Comparison of ENCODE assay signal across 9 cellular contexts in the genomic region with DNA sequence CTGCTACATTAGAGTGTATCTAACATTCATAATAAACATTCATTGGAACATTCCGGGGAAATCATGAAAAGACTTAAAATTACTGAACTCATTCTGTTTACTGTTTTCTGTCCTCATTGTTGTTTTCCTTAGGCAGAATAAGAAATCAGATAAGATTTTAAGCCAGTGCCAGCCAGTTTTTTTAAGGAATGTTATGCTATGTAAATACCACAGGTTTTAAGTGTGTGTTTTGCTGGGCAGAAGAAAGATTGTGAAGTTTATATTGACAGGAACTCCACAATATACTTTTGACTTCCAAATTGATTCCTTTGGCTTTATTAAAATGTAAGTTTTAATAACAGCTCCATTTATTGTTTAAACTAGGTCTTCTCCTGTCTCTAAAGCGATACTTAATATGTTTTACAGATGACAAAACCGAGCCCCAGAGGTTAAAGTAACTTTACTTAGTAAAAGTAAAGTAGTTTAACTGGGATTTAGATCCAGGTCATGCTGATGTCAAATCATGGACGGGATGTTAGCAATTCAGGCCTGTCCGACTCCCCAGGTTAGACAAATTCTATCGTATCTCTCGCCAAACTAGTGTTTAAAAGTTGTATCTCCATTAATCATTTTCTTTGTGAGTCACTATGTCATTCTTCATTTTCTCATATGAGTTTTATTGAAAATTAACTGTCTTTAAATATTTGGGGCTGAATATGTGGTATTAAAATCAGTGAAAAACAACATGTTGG. TPM values are rescaled to one million over a fixed set of nuclear protein-coding genes. Genes with fewer than 3 reads are reported as not detected.
DNase-seq lines count a peak whose midpoint lies in the region; ATAC-seq and TF ChIP-seq lines count a peak whose summit lies in the region.
"Had no signal": no experiment of that assay in that cellular context is flagged by ENCODE, and none has a peak within 500 bp of the region (broad histone marks: within the 10 kb centered on the region; RNA-seq: fewer than 3 reads in every experiment).

No MANE protein-coding gene starts in this region.

- H3K27ac ChIP-seq in A673 (ENCODE audit: low read depth, low read length, poor library complexity, severe bottlenecking) = peak overlapping the region; percentile 90
- H3K27ac ChIP-seq in HUES64 (ENCODE audit: low read depth, low read length) = no peak overlapping the region
- no peak overlapping the region for H3K27ac ChIP-seq in mesendoderm (ENCODE audit: low read depth, low read length)

- peak overlapping the region; percentile 82 for H3K4me3 ChIP-seq in A673 (ENCODE audit: low read depth, low read length, poor library complexity, severe bottlenecking)
- peak overlapping the region; percentile 96 for H3K4me3 ChIP-seq in HUES64 (ENCODE audit: low read length)
- no peak overlapping the region for H3K4me3 ChIP-seq in mesendoderm (ENCODE audit: low read length)

- WGBS in HUES64 = 73% methylated on average over 7 of the region's 7 CpGs
- WGBS in mesendoderm (ENCODE audit: extremely low coverage, insufficient coverage, low lambda C conversion rate) = no CpG with 5 or more reads among the region's 7 CpGs

- H4K5ac ChIP-seq in mesendoderm (ENCODE audit: low read length) = no peak overlapping the region

- H3K79me2 ChIP-seq in mesendoderm (ENCODE audit: control insufficient read depth, insufficient read depth, low read length) = peaks cover 56% of the 10 kb centered on the region

- H3K4me1 ChIP-seq in A673 (ENCODE audit: insufficient read depth, low read length, poor library complexity, severe bottlenecking) (peaks cover 13% of the 10 kb centered on the region), HUES64 (ENCODE audit: insufficient read depth, low read length) (peaks cover 12% of the 10 kb centered on the region; the same call in 1 of the 2 replicates), mesendoderm (ENCODE audit: control insufficient read depth, low read depth, low read length) (no peaks in the 10 kb centered on the region)

- no peak overlapping the region for H3K4ac ChIP-seq in mesendoderm (ENCODE audit: low read depth, low read length)

- H2AK5ac ChIP-seq in mesendoderm (ENCODE audit: low read length) = no peak overlapping the region

- intact Hi-C loops in A673 (cut with micrococcal nuclease; ENCODE audit: unreplicated experiment) = no loop called here

- H2BK5ac ChIP-seq in mesendoderm (ENCODE audit: low read length) = no peak overlapping the region

- H3K9ac ChIP-seq in HUES64 (ENCODE audit: low read depth, low read length) = peak overlapping the region; percentile 90; the same call in 1 of the 2 replicates
- H3K9ac ChIP-seq in mesendoderm (ENCODE audit: low read length) = peak overlapping the region; percentile 65

- H3K27me3 ChIP-seq in A673 (replicated peaks; ENCODE audit: insufficient read depth, low read depth, low read length, poor library complexity) = no peaks in the 10 kb centered on the region
- H3K27me3 ChIP-seq in HUES64 (ENCODE audit: insufficient read depth, low read length) = no peaks in the 10 kb centered on the region
- H3K27me3 ChIP-seq in mesendoderm (ENCODE audit: insufficient read depth, low read length, poor library complexity) = no peaks in the 10 kb centered on the region

- H3K4me2 ChIP-seq in mesendoderm (ENCODE audit: low read length) = peak overlapping the region; percentile 86

- DNase-seq in A673 (ENCODE audit: low spot score) (no peak), T47D (ENCODE audit: low read depth in 1 of 2, low spot score in 1 of 2) (peak; percentile 59 to 69), mesendoderm (peak; percentile 47)

- ATAC-seq in GM19397 (IDR thresholded peaks at IDR 0.05; ENCODE audit: unreplicated experiment) (no peak), HG03521 (IDR thresholded peaks at IDR 0.05; ENCODE audit: unreplicated experiment) (no peak), HG02623 (IDR thresholded peaks at IDR 0.05; ENCODE audit: unreplicated experiment) (no peak), GM21360 (IDR thresholded peaks at IDR 0.05; ENCODE audit: unreplicated experiment) (no peak)

- POLR2A ChIA-PET in A673 (lab: Charles Lee; ENCODE audit: low non-redundant PET) = no interaction called here

- CTCF ChIA-PET in A673 (lab: Charles Lee) = interaction anchor here (0.6 kb wide), 1 partner anchor 11 kb away, joined by 8 read pairs; no protein-coding TSS in a partner anchor

- in situ Hi-C loops in T47D (cut with HindIII; ENCODE audit: low pct_unique_long_range_greater_than_20kb, low sequenced_read_pairs) = no loop called here

- H3K23ac ChIP-seq in mesendoderm (ENCODE audit: low read length) = no peak overlapping the region

- no peak for TF ChIP-seq CTCF in A673 (conservative IDR thresholded peaks at IDR 0.05; ENCODE audit: low read depth, low read length)

- no TSS peak for BruUV-seq in A673 (replicated peaks; lab: Mats Ljungman, UMichigan)

- H3K36me3 ChIP-seq in A673 (ENCODE audit: insufficient read depth, low read length, poor library complexity, severe bottlenecking) (no peaks in the 10 kb centered on the region), HUES64 (ENCODE audit: insufficient read depth, low read length) (peaks cover 8% of the 10 kb centered on the region), mesendoderm (ENCODE audit: control insufficient read depth, insufficient read depth, low read length) (no peaks in the 10 kb centered on the region)

- no peak overlapping the region for H2BK120ac ChIP-seq in mesendoderm (ENCODE audit: low read depth, low read length)

- no peak overlapping the region for H4K8ac ChIP-seq in mesendoderm (ENCODE audit: low read depth, low read length)

- no peak overlapping the region for H3K18ac ChIP-seq in mesendoderm (ENCODE audit: low read length)

- H3K9me3 ChIP-seq in A673 (ENCODE audit: low read depth, low read length, poor library complexity, severe bottlenecking) = no peaks in the 10 kb centered on the region
- H3K9me3 ChIP-seq in HUES64 (ENCODE audit: insufficient read depth, low read depth, low read length) = no peaks in the 10 kb centered on the region

- peak overlapping the region; percentile 69 for H3K56ac ChIP-seq in mesendoderm (ENCODE audit: low read length)

- H3K79me1 ChIP-seq in mesendoderm (ENCODE audit: low read length) = no peaks in the 10 kb centered on the region

- H2BK15ac ChIP-seq in mesendoderm (replicated peaks; ENCODE audit: low read depth) = no peak overlapping the region

RNA-seq across cellular contexts. Expression of a gene that starts 1.8 kb away (rescaled TPM):
- 91.0 and 93.5 TPM in 2 replicates for total RNA-seq in A673 (2021)
- 38.0 TPM for polyA plus RNA-seq in HUES64 (2013, experiment 1 of 2)
- 32.6 TPM for polyA plus RNA-seq in HUES64 (2013, experiment 2 of 2)
- 49.6 TPM for polyA plus RNA-seq in mesendoderm (2013, experiment 1 of 2)
- polyA plus RNA-seq in mesendoderm (2013, experiment 2 of 2) = 50.1 TPM

RNA-seq across cellular contexts. Expression of a gene that starts 6.0 kb away (rescaled TPM):
- total RNA-seq in A673 (2021) = not detected in 2 replicates
- not detected for polyA plus RNA-seq in HUES64 (2013, experiment 1 of 2)
- polyA plus RNA-seq in HUES64 (2013, experiment 2 of 2) = not detected
- polyA plus RNA-seq in mesendoderm (2013, experiment 1 of 2) = not detected
- polyA plus RNA-seq in mesendoderm (2013, experiment 2 of 2) = not detected
- total RNA-seq: SK-MEL-5 had no signal
